ENCODE assay signal across 24 cellular contexts in the genomic region with DNA sequence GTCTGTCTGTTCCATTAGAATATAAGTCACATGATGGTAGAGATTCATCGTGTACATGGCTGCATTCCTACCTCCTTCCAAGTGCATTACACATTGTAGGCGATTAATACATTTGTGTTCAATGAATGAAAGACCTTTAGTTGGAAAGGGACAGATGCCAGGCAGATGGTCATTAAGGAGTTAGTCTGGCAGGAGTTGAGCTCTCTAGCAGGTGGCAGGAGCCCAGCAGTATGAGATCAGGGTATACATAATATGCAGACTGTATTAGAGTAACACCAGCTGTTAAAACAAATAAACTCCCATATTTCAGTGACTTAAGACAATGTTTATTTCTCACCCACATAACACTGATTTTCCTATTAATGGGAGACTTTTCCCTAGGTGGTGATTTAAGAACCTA.
"Had no signal": no experiment of that assay in that cellular context is flagged by ENCODE, and none has a peak within 500 bp of the region (broad histone marks: within the 10 kb centered on the region; RNA-seq: fewer than 3 reads in every experiment).

No MANE protein-coding gene starts in this region.

- H3K36me3 ChIP-seq: breast epithelium, gastrocnemius medialis, transverse colon had no signal

- H3K9me3 ChIP-seq: breast epithelium, gastrocnemius medialis, transverse colon had no signal

- H3K27ac Mint-ChIP-seq: activated B cell treated with CpG ODN at 0.5 μM for 24 hours; activated CD4-positive, alpha-beta T cell treated with anti-CD3 and anti-CD28 coated beads for 36 hours; activated naive CD8-positive, alpha-beta T cell treated with anti-CD3 and anti-CD28 coated beads for 36 hours; activated T-cell treated with anti-CD3 and anti-CD28 coated beads, Interleukin-2, amount 50 U/mL, for 24 hours; activated T-helper 2 cell treated with anti-CD3 and anti-CD28 coated beads, Interferon-gamma antibody, Interleukin-2, Interleukin-4, amounts not matched to agents 10 μg/mL and 5 μg/mL and 100 μg/mL, durations not matched to agents 14 hours and 24 hours and 36 hours; effector memory CD8-positive, alpha-beta T cell; mesothelial cell of epicardium; natural killer cell; stimulated activated naive B cell treated with anti-CD40 and anti-IgM and Interleukin-4, amounts not matched to agents 10 μg/mL and 1 μg/mL and 100 μg/mL, for 72 hours had no signal

- H3K27me3 ChIP-seq: breast epithelium, gastrocnemius medialis, transverse colon had no signal

- H3K4me1 ChIP-seq: breast epithelium, gastrocnemius medialis, transverse colon had no signal

- H3K36me3 Mint-ChIP-seq: activated naive CD8-positive, alpha-beta T cell treated with anti-CD3 and anti-CD28 coated beads for 36 hours; mesothelial cell of epicardium; natural killer cell; stimulated activated naive B cell treated with anti-CD40 and anti-IgM and Interleukin-4, amounts not matched to agents 10 μg/mL and 1 μg/mL and 100 μg/mL, for 72 hours had no signal

- H3K4me3 Mint-ChIP-seq: activated B cell treated with CpG ODN at 0.5 μM for 24 hours; activated CD4-positive, alpha-beta T cell treated with anti-CD3 and anti-CD28 coated beads for 36 hours; activated naive CD8-positive, alpha-beta T cell treated with anti-CD3 and anti-CD28 coated beads for 36 hours; activated T-cell treated with anti-CD3 and anti-CD28 coated beads, Interleukin-2, amount 50 U/mL, for 24 hours; central memory CD8-positive, alpha-beta T cell; effector memory CD8-positive, alpha-beta T cell; mesothelial cell of epicardium; natural killer cell; stimulated activated naive B cell treated with anti-CD40 and anti-IgM and Interleukin-4, amounts not matched to agents 10 μg/mL and 1 μg/mL and 100 μg/mL, for 72 hours had no signal

- H3K9me3 Mint-ChIP-seq: activated B cell treated with CpG ODN at 0.5 μM for 24 hours; activated naive CD8-positive, alpha-beta T cell treated with anti-CD3 and anti-CD28 coated beads for 36 hours; activated T-cell treated with anti-CD3 and anti-CD28 coated beads, Interleukin-2, amount 50 U/mL, for 24 hours; mesothelial cell of epicardium; stimulated activated naive B cell treated with anti-CD40 and anti-IgM and Interleukin-4, amounts not matched to agents 10 μg/mL and 1 μg/mL and 100 μg/mL, for 72 hours had no signal

- H3K27ac ChIP-seq: breast epithelium, gastrocnemius medialis, transverse colon had no signal

- H3K4me3 ChIP-seq: breast epithelium, gastrocnemius medialis, transverse colon had no signal

- DNase-seq: activated B cell treated with CpG ODN at 0.5 μM for 24 hours; activated CD4-positive, alpha-beta T cell treated with anti-CD3 and anti-CD28 coated beads for 36 hours; activated CD4-positive, alpha-beta T cell treated with anti-CD3 and anti-CD28 coated beads, Interleukin-2, amount 50 U/mL, for 4 hours; activated CD8-positive, alpha-beta memory T cell treated with anti-CD3 and anti-CD28 coated beads for 24 hours; activated CD8-positive, alpha-beta memory T cell treated with anti-CD3 and anti-CD28 coated beads, Interleukin-2, amount 50 U/mL, for 4 hours; activated naive CD4-positive, alpha-beta T cell treated with Interleukin-2 at 50 U/mL for 16 hours; activated naive CD8-positive, alpha-beta T cell treated with anti-CD3 and anti-CD28 coated beads for 36 hours; activated T-cell treated with anti-CD3 and anti-CD28 coated beads, Interleukin-2, amount 50 U/mL, for 24 hours; amniotic stem cell; effector memory CD8-positive, alpha-beta T cell; gastrocnemius medialis; head of caudate nucleus; left ventricle myocardium superior; mammary epithelial cell; natural killer cell; stimulated activated CD4-positive, alpha-beta T cell treated with anti-CD3 and anti-CD28 coated beads, Interleukin-2, amount 100 ng/mL, for 48 hours; stimulated activated CD8-positive, alpha-beta memory T cell treated with anti-CD3 and anti-CD28 coated beads, Interleukin-4, amount 100 ng/mL, for 48 hours; stimulated activated naive B cell treated with anti-CD40 and anti-IgM and Interleukin-4, amounts not matched to agents 10 μg/mL and 1 μg/mL and 100 μg/mL, for 72 hours; transverse colon had no signal

- H3K27me3 Mint-ChIP-seq: activated CD4-positive, alpha-beta T cell treated with anti-CD3 and anti-CD28 coated beads for 36 hours; activated T-cell treated with anti-CD3 and anti-CD28 coated beads, Interleukin-2, amount 50 U/mL, for 24 hours; central memory CD8-positive, alpha-beta T cell; effector memory CD8-positive, alpha-beta T cell had no signal

- H3K4me1 Mint-ChIP-seq: activated B cell treated with CpG ODN at 0.5 μM for 24 hours; activated CD4-positive, alpha-beta T cell treated with anti-CD3 and anti-CD28 coated beads for 36 hours; activated naive CD8-positive, alpha-beta T cell treated with anti-CD3 and anti-CD28 coated beads for 36 hours; central memory CD8-positive, alpha-beta T cell; natural killer cell; stimulated activated naive B cell treated with anti-CD40 and anti-IgM and Interleukin-4, amounts not matched to agents 10 μg/mL and 1 μg/mL and 100 μg/mL, for 72 hours had no signal

- ATAC-seq: activated CD4-positive, alpha-beta T cell treated with anti-CD3 and anti-CD28 coated beads for 36 hours; effector memory CD8-positive, alpha-beta T cell; esophagus mucosa; gastrocnemius medialis; left ventricle myocardium superior; natural killer cell; stimulated activated naive B cell treated with anti-CD40 and anti-IgM and Interleukin-4, amounts not matched to agents 10 μg/mL and 1 μg/mL and 100 μg/mL, for 72 hours had no signal
